ENCODE assay signal across 16 cellular contexts in genomic region chr3:186207515-186207914, GRCh38.
DNase-seq lines count a peak whose midpoint lies in the region; ATAC-seq, FAIRE-seq and TF ChIP-seq lines count a peak whose summit lies in the region.
"Had no signal": no experiment of that assay in that cellular context is flagged by ENCODE, and none has a peak within 500 bp of the region (broad histone marks: within the 10 kb centered on the region; RNA-seq: fewer than 3 reads in every experiment).

No MANE protein-coding gene starts in this region.

- no peaks in the 10 kb centered on the region for H3K36me3 ChIP-seq in kidney (ENCODE audit: control insufficient read depth in 1 of 2, insufficient read depth in 2 of 2, low read length in 2 of 2)

- H3K27ac Mint-ChIP-seq in activated naive CD4-positive, alpha-beta T cell treated with anti-CD3 and anti-CD28 coated beads, Interleukin-2, amount 50 U/mL, for 72 hours = no peak overlapping the region
- peak overlapping the region in 4 of 7 donors; percentile 8 to 69 (median 21) for H3K27ac Mint-ChIP-seq in CD14-positive monocyte
- no peak overlapping the region for H3K27ac Mint-ChIP-seq in activated T-helper 17 cell treated with anti-CD3 and anti-CD28 coated beads, Interleukin-2, amount 50 U/mL, for 72 hours

- intact Hi-C loops in CD14-positive monocyte (cut with micrococcal nuclease) (no loop called here), kidney (cut with DNase I) (no loop called here)

- H3K9me3 Mint-ChIP-seq in activated naive CD4-positive, alpha-beta T cell treated with anti-CD3 and anti-CD28 coated beads, Interleukin-2, amount 50 U/mL, for 72 hours = no peaks in the 10 kb centered on the region
- H3K9me3 Mint-ChIP-seq in CD14-positive monocyte = no peaks in the 10 kb centered on the region
- H3K9me3 Mint-ChIP-seq in activated T-helper 17 cell treated with anti-CD3 and anti-CD28 coated beads, Interleukin-2, amount 50 U/mL, for 72 hours = no peaks in the 10 kb centered on the region

- peak; percentile 47 to 93 for ATAC-seq in activated naive CD4-positive, alpha-beta T cell treated with anti-CD3 and anti-CD28 coated beads, Interleukin-2, amount 50 U/mL, for 72 hours
- peak; percentile 47 for ATAC-seq in activated T-helper 17 cell treated with anti-CD3 and anti-CD28 coated beads, Interleukin-2, amount 50 U/mL, for 72 hours (replicated peaks)
- ATAC-seq: A549 had no signal

- peaks cover 0 to 6% of the 10 kb centered on the region in 2 donors for H3K4me1 ChIP-seq in kidney (ENCODE audit: control insufficient read depth in 1 of 2, insufficient read depth in 1 of 2, low read depth in 1 of 2, low read length in 2 of 2)
- H3K4me1 ChIP-seq: A549 had no signal

- no peak overlapping the region for H3K4me3 Mint-ChIP-seq in CD14-positive monocyte
- H3K4me3 Mint-ChIP-seq in activated T-helper 17 cell treated with anti-CD3 and anti-CD28 coated beads, Interleukin-2, amount 50 U/mL, for 72 hours = no peak overlapping the region

- no peak overlapping the region for H3K4me3 ChIP-seq in kidney (ENCODE audit: low read length in 2 of 2)
- H3K4me3 ChIP-seq: A549 had no signal

- H3K36me3 Mint-ChIP-seq in activated naive CD4-positive, alpha-beta T cell treated with anti-CD3 and anti-CD28 coated beads, Interleukin-2, amount 50 U/mL, for 72 hours = no peaks in the 10 kb centered on the region
- H3K36me3 Mint-ChIP-seq in CD14-positive monocyte = peaks cover 71 to 95% of the 10 kb centered on the region in 2 donors
- no peaks in the 10 kb centered on the region for H3K36me3 Mint-ChIP-seq in activated T-helper 17 cell treated with anti-CD3 and anti-CD28 coated beads, Interleukin-2, amount 50 U/mL, for 72 hours (ENCODE audit: low read depth)

- H3K27me3 Mint-ChIP-seq in CD14-positive monocyte (ENCODE audit: low read depth in 3 of 3) = peaks cover 0 to 3% (median 2%) of the 10 kb centered on the region in 3 donors
- H3K27me3 Mint-ChIP-seq in activated T-helper 17 cell treated with anti-CD3 and anti-CD28 coated beads, Interleukin-2, amount 50 U/mL, for 72 hours = peaks cover 13% of the 10 kb centered on the region

- H3K27ac ChIP-seq in kidney (ENCODE audit: low read depth in 2 of 2, low read length in 2 of 2) = no peak overlapping the region
- H3K27ac ChIP-seq: A549 had no signal

- H3K9ac ChIP-seq in kidney (ENCODE audit: low read length in 2 of 2) = no peak overlapping the region

- no peaks in the 10 kb centered on the region for H3K9me3 ChIP-seq in kidney (ENCODE audit: control insufficient read depth in 1 of 2, low read length in 2 of 2)
- H3K9me3 ChIP-seq: A549 had no signal

- TF ChIP-seq CTCF in CD14-positive monocyte (IDR thresholded peaks at IDR 0.05) = no peak
- no peak for TF ChIP-seq CTCF in kidney (IDR thresholded peaks at IDR 0.05; ENCODE audit: borderline replicate concordance, extremely low read depth, insufficient read depth)

- DNase-seq in activated naive CD4-positive, alpha-beta T cell treated with anti-CD3 and anti-CD28 coated beads, Interleukin-2, amount 50 U/mL, for 72 hours (ENCODE audit: low spot score in 2 of 2) = no peak
- DNase-seq in activated naive CD4-positive, alpha-beta T cell treated with anti-CD3 and anti-CD28 coated beads, Interleukin-2, amount 50 U/mL, for 16 hours = no peak
- no peak for DNase-seq in CD14-positive monocyte (ENCODE audit: low spot score)
- peak; percentile 22 for DNase-seq in kidney tubule cell (ENCODE audit: low spot score)
- DNase-seq in NCI-H69 (lab: John Stamatoyannopoulos, UW) = no peak
- DNase-seq in kidney = no peak
- DNase-seq: C1 segment of cervical spinal cord; KG1; NCI-H1694 treated with DMSO at 0.1 percent for 48 hours; NCI-H748 treated with DMSO at 0.1 percent for 48 hours; NK-92 treated with Interleukin-12 subunit alpha and Interleukin-12 subunit beta, amount 100 ng/mL, for 24 hours; Right ventricle myocardium superior had no signal

- no peak for FAIRE-seq in kidney (lab: Jason Lieb, UNC)
- FAIRE-seq: A549, D721Med, RCC 7860 had no signal

- peaks cover 15% of the 10 kb centered on the region for H3K4me1 Mint-ChIP-seq in CD14-positive monocyte
- H3K4me1 Mint-ChIP-seq in activated T-helper 17 cell treated with anti-CD3 and anti-CD28 coated beads, Interleukin-2, amount 50 U/mL, for 72 hours = no peaks in the 10 kb centered on the region

Comparison
In these comparisons a context has a peak if more than half of its experiments do, and no peak if none do; other contexts are left out.
1. H3K27ac Mint-ChIP-seq: peak in CD14-positive monocyte (4 of 7); none in activated naive CD4-positive, alpha-beta T cell treated with anti-CD3 and anti-CD28 coated beads, Interleukin-2, amount 50 U/mL, for 72 hours (0 of 2) and activated T-helper 17 cell treated with anti-CD3 and anti-CD28 coated beads, Interleukin-2, amount 50 U/mL, for 72 hours (single experiment).